ENCODE assay signal across 20 cellular contexts in the genomic region with DNA sequence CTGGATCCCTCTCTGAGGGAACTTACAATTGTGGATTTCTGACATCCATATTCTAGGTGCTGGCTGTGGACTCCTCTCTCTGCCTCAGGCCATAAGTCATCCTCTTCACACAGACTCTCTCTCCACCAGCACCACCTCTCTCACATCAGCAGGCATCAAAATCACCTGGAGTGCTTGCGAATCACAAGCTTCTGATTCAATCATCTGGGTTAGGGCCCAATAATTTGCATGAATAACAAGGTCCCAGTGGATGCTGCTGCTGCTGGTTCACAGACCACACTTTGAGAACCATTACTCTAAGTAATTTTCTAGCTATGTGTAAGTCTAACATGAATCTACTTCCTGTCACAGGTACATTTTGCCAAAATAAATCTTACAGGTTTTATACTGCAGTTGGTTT.
DNase-seq lines count a peak whose midpoint lies in the region; ATAC-seq and TF ChIP-seq lines count a peak whose summit lies in the region.
"Had no signal": no experiment of that assay in that cellular context is flagged by ENCODE, and none has a peak within 500 bp of the region (broad histone marks: within the 10 kb centered on the region; RNA-seq: fewer than 3 reads in every experiment).

No MANE protein-coding gene starts in this region.

- H3K27ac Mint-ChIP-seq in HFFc6 = peak overlapping the region; percentile 88
- peak overlapping the region; percentile 86 for H3K27ac Mint-ChIP-seq in activated naive CD8-positive, alpha-beta T cell treated with anti-CD3 and anti-CD28 coated beads for 36 hours
- H3K27ac Mint-ChIP-seq in CD14-positive monocyte = no peak overlapping the region
- H3K27ac Mint-ChIP-seq: brain had no signal

- no peaks in the 10 kb centered on the region for H3K4me1 ChIP-seq in foreskin keratinocyte
- H3K4me1 ChIP-seq: HAP-1 had no signal

- ATAC-seq in foreskin keratinocyte = peak; percentile 44

- H3K36me3 Mint-ChIP-seq in HFFc6 (ENCODE audit: low read depth) (no peaks in the 10 kb centered on the region), CD14-positive monocyte (no peaks in the 10 kb centered on the region)
- peaks cover 14% of the 10 kb centered on the region for H3K36me3 Mint-ChIP-seq in activated naive CD8-positive, alpha-beta T cell treated with anti-CD3 and anti-CD28 coated beads for 36 hours
- H3K36me3 Mint-ChIP-seq: brain had no signal

- H3K27ac ChIP-seq in foreskin keratinocyte = no peak overlapping the region
- H3K27ac ChIP-seq: PC-9, thoracic aorta had no signal

- H3K9me3 Mint-ChIP-seq in HFFc6 = no peaks in the 10 kb centered on the region
- H3K9me3 Mint-ChIP-seq in activated naive CD8-positive, alpha-beta T cell treated with anti-CD3 and anti-CD28 coated beads for 36 hours = peaks cover 10% of the 10 kb centered on the region
- peaks cover 3 to 27% (median 11%) of the 10 kb centered on the region in 7 donors for H3K9me3 Mint-ChIP-seq in CD14-positive monocyte

- peaks cover 20% of the 10 kb centered on the region for H3K4me1 Mint-ChIP-seq in HFFc6 (ENCODE audit: low read depth)
- H3K4me1 Mint-ChIP-seq in activated naive CD8-positive, alpha-beta T cell treated with anti-CD3 and anti-CD28 coated beads for 36 hours = peaks cover 13% of the 10 kb centered on the region
- H3K4me1 Mint-ChIP-seq in CD14-positive monocyte = no peaks in the 10 kb centered on the region
- H3K4me1 Mint-ChIP-seq: brain had no signal

- peak overlapping the region; percentile 83 for H3K4me3 Mint-ChIP-seq in HFFc6
- H3K4me3 Mint-ChIP-seq in activated naive CD8-positive, alpha-beta T cell treated with anti-CD3 and anti-CD28 coated beads for 36 hours = peak overlapping the region; percentile 20
- no peak overlapping the region for H3K4me3 Mint-ChIP-seq in CD14-positive monocyte
- H3K4me3 Mint-ChIP-seq: brain had no signal

- intact Hi-C loops in CD14-positive monocyte (cut with micrococcal nuclease) = no loop called here

- DNase-seq in AG10803 (ENCODE audit: low read depth) (peak; percentile 1), HFFc6 (no peak), foreskin keratinocyte (peak; percentile 37 to 63), DMS79 (lab: John Stamatoyannopoulos, UW) (no peak), CD14-positive monocyte (ENCODE audit: low spot score) (no peak)
- DNase-seq in activated naive CD8-positive, alpha-beta T cell treated with anti-CD3 and anti-CD28 coated beads for 36 hours = no peak
- no peak for DNase-seq in stimulated activated naive CD4-positive, alpha-beta T cell treated with Interleukin-2 at 50 U/mL for 16 hours (lab: John Stamatoyannopoulos, UW)
- DNase-seq in stimulated activated CD8-positive, alpha-beta memory T cell treated with anti-CD3 and anti-CD28 coated beads, Interleukin-4, amount 100 ng/mL, for 48 hours = no peak
- DNase-seq: activated CD4-positive, CD25-positive, alpha-beta regulatory T cell; AML-193; DMS153; glutamatergic neuron; islet precursor cell; NCI-H1436 treated with DMSO at 0.1 percent for 48 hours; NCI-H510A; PC-9; posterior cingulate gyrus had no signal

- no peaks in the 10 kb centered on the region for H3K27me3 ChIP-seq in foreskin keratinocyte

- H3K27me3 Mint-ChIP-seq in HFFc6 (ENCODE audit: insufficient read depth) = 0 out of 2 replicates have a peak, but pooled peaks cover 1% of the 10 kb centered on the region
- H3K27me3 Mint-ChIP-seq in activated naive CD8-positive, alpha-beta T cell treated with anti-CD3 and anti-CD28 coated beads for 36 hours = no peaks in the 10 kb centered on the region
- peaks cover 0 to 2% (median 0%) of the 10 kb centered on the region in 3 donors for H3K27me3 Mint-ChIP-seq in CD14-positive monocyte (ENCODE audit: low read depth in 3 of 3)

- no peak overlapping the region for H3K4me3 ChIP-seq in AG10803 (ENCODE audit: low read length)
- H3K4me3 ChIP-seq: HAP-1, PC-9, thoracic aorta had no signal

- TF ChIP-seq CTCF in AG10803 (conservative IDR thresholded peaks at IDR 0.05; ENCODE audit: low read length) (no peak), HFFc6 (IDR thresholded peaks at IDR 0.05) (no peak), foreskin keratinocyte (conservative IDR thresholded peaks at IDR 0.05) (no peak), CD14-positive monocyte (IDR thresholded peaks at IDR 0.05) (no peak)

Comparison
In these comparisons a context has a peak if more than half of its experiments do, and no peak if none do; other contexts are left out.
1. DNase-seq: peak in AG10803 (single experiment) and foreskin keratinocyte (2 of 2); none in HFFc6 (single experiment), activated naive CD8-positive, alpha-beta T cell treated with anti-CD3 and anti-CD28 coated beads for 36 hours (single experiment), DMS79 (single experiment), stimulated activated naive CD4-positive, alpha-beta T cell treated with Interleukin-2 at 50 U/mL for 16 hours (single experiment), stimulated activated CD8-positive, alpha-beta memory T cell treated with anti-CD3 and anti-CD28 coated beads, Interleukin-4, amount 100 ng/mL, for 48 hours (single experiment) and CD14-positive monocyte (single experiment).
2. H3K27ac Mint-ChIP-seq: peak in HFFc6 (single experiment) and activated naive CD8-positive, alpha-beta T cell treated with anti-CD3 and anti-CD28 coated beads for 36 hours (single experiment); none in CD14-positive monocyte (0 of 7).
3. H3K4me3 Mint-ChIP-seq: peak in HFFc6 (single experiment) and activated naive CD8-positive, alpha-beta T cell treated with anti-CD3 and anti-CD28 coated beads for 36 hours (single experiment); none in CD14-positive monocyte (0 of 2).